In the genomic region with DNA sequence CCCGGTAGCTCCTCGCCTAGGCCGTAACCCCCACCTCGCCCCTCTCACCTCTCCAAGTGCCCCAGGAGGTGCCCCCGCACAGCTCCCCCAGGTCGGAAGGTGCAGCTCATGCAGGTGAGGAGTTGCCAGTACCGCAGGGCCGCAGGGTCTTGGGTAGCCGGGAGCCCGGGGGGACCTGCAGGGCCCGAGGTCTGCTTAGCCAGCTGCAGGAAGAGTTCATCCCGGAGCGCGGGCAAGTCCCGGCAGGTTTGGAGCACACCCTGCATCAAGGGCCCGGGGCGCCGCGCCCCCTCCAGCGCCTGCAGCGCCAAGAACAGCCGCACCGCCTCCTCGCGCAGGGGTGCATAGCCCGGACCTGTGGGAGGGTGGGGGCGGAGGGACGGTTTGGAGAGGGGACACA, we compare ENCODE assay signal across 15 cellular contexts. TPM values are rescaled to one million over a fixed set of nuclear protein-coding genes. Genes with fewer than 3 reads are reported as not detected.
DNase-seq lines count a peak whose midpoint lies in the region; ATAC-seq, FAIRE-seq and TF ChIP-seq lines count a peak whose summit lies in the region.
"Had no signal": no experiment of that assay in that cellular context is flagged by ENCODE, and none has a peak within 500 bp of the region (broad histone marks: within the 10 kb centered on the region; RNA-seq: fewer than 3 reads in every experiment).

No MANE protein-coding gene starts in this region.

- ATAC-seq in HepG2 = no peak
- no peak for ATAC-seq in right lobe of liver
- ATAC-seq in activated T-helper 17 cell treated with anti-CD3 and anti-CD28 coated beads, Interleukin-2, amount 50 U/mL, for 72 hours (replicated peaks) = no peak
- no peak for ATAC-seq in HG02642 (IDR thresholded peaks at IDR 0.05; ENCODE audit: poor library complexity, unreplicated experiment)
- ATAC-seq: activated T-cell treated with anti-CD3 and anti-CD28 coated beads, Interleukin-2, amount 50 U/mL, for 4 hours; left lobe of liver had no signal

- H3K27me3 ChIP-seq in HepG2 (ENCODE audit: control insufficient read depth in 1 of 2, insufficient read depth in 2 of 2, low read length in 2 of 2) (no peaks in the 10 kb centered on the region), right lobe of liver (no peaks in the 10 kb centered on the region), uterus (no peaks in the 10 kb centered on the region)

- no peak overlapping the region for H3K27ac ChIP-seq in HepG2 (ENCODE audit: extremely low read length, insufficient read depth, low read length)
- no peak overlapping the region for H3K27ac ChIP-seq in right lobe of liver
- peak overlapping the region; percentile 89 to 92 for H3K27ac ChIP-seq in uterus

- no peak overlapping the region for H3K9ac ChIP-seq in HepG2 (ENCODE audit: insufficient read depth, low read depth, low read length)

- no peak overlapping the region for H3K27ac Mint-ChIP-seq in activated T-helper 17 cell treated with anti-CD3 and anti-CD28 coated beads, Interleukin-2, amount 50 U/mL, for 72 hours

- no peak for TF ChIP-seq RAD21 in HepG2 (CRISPR knock-in tag; IDR thresholded peaks at IDR 0.05)

- H3K4me3 ChIP-seq in HepG2 (replicated peaks in 1 of 3; ENCODE audit: insufficient read depth in 1 of 3, low read depth in 2 of 3, low read length in 3 of 3) (no peak overlapping the region), right lobe of liver (no peak overlapping the region), iPS-18c (ENCODE audit: insufficient read depth, low read depth, low read length) (peak overlapping the region; percentile 46), uterus (no peak overlapping the region)

- peak overlapping the region; percentile 43 for H3K4me3 Mint-ChIP-seq in activated T-helper 17 cell treated with anti-CD3 and anti-CD28 coated beads, Interleukin-2, amount 50 U/mL, for 72 hours

- no peak for DNase-seq in HepG2 (ENCODE audit: low spot score)
- DNase-seq in right lobe of liver = no peak
- peak in 1 of 2 donors; percentile 21 for DNase-seq in uterus
- no peak for DNase-seq in DMS53 treated with DMSO at 0.1 percent for 48 hours (lab: John Stamatoyannopoulos, UW; ENCODE audit: unreplicated experiment)
- DNase-seq in NCI-H1092 (lab: John Stamatoyannopoulos, UW) = no peak
- DNase-seq: activated CD4-positive, alpha-beta T cell treated with anti-CD3 and anti-CD28 coated beads, Interleukin-2, amount 50 U/mL, for 4 hours; activated T-cell treated with anti-CD3 and anti-CD28 coated beads, Interleukin-2, amount 50 U/mL, for 4 hours; CD4-positive, alpha-beta memory T cell; head of caudate nucleus had no signal

- intact Hi-C loops in HepG2 (cut with micrococcal nuclease; ENCODE audit: unreplicated experiment) (no loop called here), right lobe of liver (cut with DNase I) (no loop called here), uterus (cut with DNase I; ENCODE audit: low total_unique reads) (loop anchor here (10.0 kb wide), 1 partner anchor 97 kb away; a partner anchor contains a TSS)

- no peaks in the 10 kb centered on the region for H3K9me3 Mint-ChIP-seq in activated T-helper 17 cell treated with anti-CD3 and anti-CD28 coated beads, Interleukin-2, amount 50 U/mL, for 72 hours
- H3K9me3 Mint-ChIP-seq: activated T-cell treated with anti-CD3 and anti-CD28 coated beads, Interleukin-2, amount 50 U/mL, for 4 hours; CD4-positive, alpha-beta memory T cell had no signal

- peaks cover 4% of the 10 kb centered on the region for H3K4me1 Mint-ChIP-seq in activated T-helper 17 cell treated with anti-CD3 and anti-CD28 coated beads, Interleukin-2, amount 50 U/mL, for 72 hours

- H3K79me2 ChIP-seq in HepG2 (ENCODE audit: insufficient read depth, low read length) = peaks cover 22% of the 10 kb centered on the region

- POLR2A ChIA-PET in HepG2 (lab: Yijun Ruan, JAX) = no interaction called here

- TF ChIP-seq EP300 in HepG2 (IDR thresholded peaks at IDR 0.05; ENCODE audit: low read depth in 2 of 2, low read length in 2 of 2) (no peak), HepG2 (CRISPR knock-in tag; IDR thresholded peaks at IDR 0.05; ENCODE audit: borderline replicate concordance) (no peak)

- no peak overlapping the region for H3K4me2 ChIP-seq in HepG2 (ENCODE audit: low read depth, low read length)

- in situ Hi-C loops in HepG2 (cut with HindIII; ENCODE audit: extremely low pct_ligation_motif_present, low pct_unique_long_range_greater_than_20kb) = no loop called here

- no TSS peak for BruUV-seq in HepG2 (replicated peaks; lab: Mats Ljungman, UMichigan)

- FAIRE-seq in HepG2 (lab: Jason Lieb, UNC) = no peak
- FAIRE-seq: endothelial cell of umbilical vein, G401.6 had no signal

- H3K4me1 ChIP-seq in HepG2 (ENCODE audit: insufficient read depth, low read length) (peaks cover 35% of the 10 kb centered on the region), right lobe of liver (peaks cover 0 to 38% (median 12%) of the 10 kb centered on the region in 4 donors), uterus (peaks cover 0 to 29% of the 10 kb centered on the region in 2 donors)

- WGBS in HepG2 (ENCODE audit: low lambda C conversion rate) = 98% methylated on average over 28 of the region's 28 CpGs
- 89% methylated on average over 16 of the region's 28 CpGs for WGBS in right lobe of liver (ENCODE audit: insufficient coverage, low coverage, low lambda C conversion rate, missing lambda C conversion rate)

- H4K20me1 ChIP-seq in HepG2 (ENCODE audit: insufficient read depth, low read length) = no peaks in the 10 kb centered on the region; the same call in 1 of the 2 replicates

- no peak for TF ChIP-seq POLR2A in HepG2 (IDR thresholded peaks at IDR 0.05; ENCODE audit: insufficient read depth in 1 of 2, low read depth in 2 of 2, low read length in 2 of 2)
- TF ChIP-seq POLR2A in right lobe of liver (IDR thresholded peaks at IDR 0.05) = no peak
- no peak for TF ChIP-seq POLR2A in uterus (IDR thresholded peaks at IDR 0.05)

- peaks cover under 1% of the 10 kb centered on the region for H3K36me3 Mint-ChIP-seq in activated T-helper 17 cell treated with anti-CD3 and anti-CD28 coated beads, Interleukin-2, amount 50 U/mL, for 72 hours (ENCODE audit: low read depth)

- CTCF ChIA-PET in HepG2 (lab: Yijun Ruan, JAX; ENCODE audit: low intra/inter-chr PET ratio, low total read pairs) = no interaction called here

- no peak overlapping the region for H2AFZ ChIP-seq in HepG2 (ENCODE audit: low read length)

- H3K36me3 ChIP-seq in HepG2 (replicated peaks in 1 of 2; ENCODE audit: control insufficient read depth in 1 of 2, insufficient read depth in 2 of 2, low read length in 2 of 2) = peaks cover 11 to 52% of the 10 kb centered on the region in 2 experiments
- H3K36me3 ChIP-seq in right lobe of liver = peaks cover 0 to 40% (median 14%) of the 10 kb centered on the region in 4 donors
- H3K36me3 ChIP-seq in uterus = no peaks in the 10 kb centered on the region

- H3K27me3 Mint-ChIP-seq in activated T-helper 17 cell treated with anti-CD3 and anti-CD28 coated beads, Interleukin-2, amount 50 U/mL, for 72 hours = peaks cover 18% of the 10 kb centered on the region

- H3K9me3 ChIP-seq in HepG2 (ENCODE audit: low read length) (no peaks in the 10 kb centered on the region), right lobe of liver (no peaks in the 10 kb centered on the region), iPS-18c (ENCODE audit: control insufficient read depth, insufficient read depth, low read length) (no peaks in the 10 kb centered on the region), uterus (no peaks in the 10 kb centered on the region)

- TF ChIP-seq CTCF in HepG2 (CRISPR knock-in tag; IDR thresholded peaks at IDR 0.05) = no peak
- TF ChIP-seq CTCF in right lobe of liver (IDR thresholded peaks at IDR 0.05) = no peak
- TF ChIP-seq CTCF in uterus (IDR thresholded peaks at IDR 0.05) = no peak

RNA-seq across cellular contexts. Expression of a gene that starts 4.8 kb away (rescaled TPM):
- total RNA-seq in HepG2 (2016; rRNA removed; fragmentation: Illumina TruSeq; extraction: Trizol) (9.3 and 19.9 TPM in 2 replicates), right lobe of liver (10 to 100 TPM in 5 of 6 experiments, 1 to 10 TPM in 1; 8.1 to 23.7 (median 11.2) TPM), uterus (100 to 1,000 TPM in 1 of 4 donors, 10 to 100 TPM in 1, 1 to 10 TPM in 2; 2.9 to 102 (median 19.2) TPM)
- total RNA-seq in HepG2 (2016; cell fraction: cytosol; rRNA removed; fragmentation: Illumina TruSeq; extraction: Trizol; ENCODE audit: low read depth) = 2.9 and 5.1 TPM in 2 replicates
- 10.2 and 18.9 TPM in 2 replicates for total RNA-seq in HepG2 (2016; cell fraction: insoluble cytoplasmic fraction; rRNA removed; fragmentation: Illumina TruSeq; extraction: Trizol)
- 8.9 and 10.3 TPM in 2 replicates for total RNA-seq in HepG2 (2016; cell fraction: membrane; rRNA removed; fragmentation: Illumina TruSeq; extraction: Trizol)
- 10.2 and 14.4 TPM in 2 replicates for total RNA-seq in HepG2 (2016; cell fraction: nucleus; rRNA removed; fragmentation: Illumina TruSeq; extraction: Trizol)
- polyA plus RNA-seq in HepG2 (2011; rRNA removed) = 6.0 and 7.5 TPM in 2 replicates
- polyA plus RNA-seq in HepG2 (2011; cell fraction: cytosol; rRNA removed) = 3.4 and 6.4 TPM in 2 replicates
- 38.3 and 39.7 TPM in 2 replicates for polyA plus RNA-seq in HepG2 (2011; cell fraction: nucleus; rRNA removed)
- 7.4 and 10.5 TPM in 2 replicates for polyA plus RNA-seq in HepG2 (2012)
- polyA plus RNA-seq in HepG2 (2016; cell fraction: cytosol; fragmentation: Illumina TruSeq; extraction: Trizol; ENCODE audit: low read depth) = 2.3 and 2.4 TPM in 2 replicates
- 8.9 and 12.6 TPM in 2 replicates for polyA plus RNA-seq in HepG2 (2016; cell fraction: insoluble cytoplasmic fraction; fragmentation: Illumina TruSeq; extraction: Trizol; ENCODE audit: low read depth)
- 5.4 and 5.8 TPM in 2 replicates for polyA plus RNA-seq in HepG2 (2016; cell fraction: membrane; fragmentation: Illumina TruSeq; extraction: Trizol; ENCODE audit: low read depth)
- polyA plus RNA-seq in HepG2 (2016; cell fraction: nucleus; fragmentation: Illumina TruSeq; extraction: Trizol; ENCODE audit: insufficient read depth, low read depth) = 31.7 and 34.0 TPM in 2 replicates
- 7.4 and 8.5 TPM in 2 replicates for polyA minus RNA-seq in HepG2 (2011; rRNA and poly(A)+ RNA removed; ENCODE audit: low replicate concordance)
- polyA minus RNA-seq in HepG2 (2011; cell fraction: cytosol; rRNA and poly(A)+ RNA removed) = 5.2 and 7.6 TPM in 2 replicates
- 6.4 and 7.6 TPM in 2 replicates for polyA minus RNA-seq in HepG2 (2011; cell fraction: nucleus; rRNA and poly(A)+ RNA removed)
- total RNA-seq in activated T-helper 17 cell treated with anti-CD3 and anti-CD28 coated beads, Interleukin-2, amount 50 U/mL, for 72 hours = 1 to 10 TPM in 1 of 2 donors, under 1 TPM in 1; 0.61 to 1.5 TPM

RNA-seq across cellular contexts. Expression of a gene that starts 9.6 kb away (rescaled TPM):
- total RNA-seq in HepG2 (2016; rRNA removed; fragmentation: Illumina TruSeq; extraction: Trizol) = 0.20 and 0.29 TPM in 2 replicates
- total RNA-seq in HepG2 (2016; cell fraction: cytosol; rRNA removed; fragmentation: Illumina TruSeq; extraction: Trizol; ENCODE audit: low read depth) = 0.10 and 0.26 TPM in 2 replicates
- total RNA-seq in HepG2 (2016; cell fraction: insoluble cytoplasmic fraction; rRNA removed; fragmentation: Illumina TruSeq; extraction: Trizol) = 0.15 and 0.48 TPM in 2 replicates
- total RNA-seq in HepG2 (2016; cell fraction: membrane; rRNA removed; fragmentation: Illumina TruSeq; extraction: Trizol) = 0.24 and 0.37 TPM in 2 replicates
- total RNA-seq in HepG2 (2016; cell fraction: nucleus; rRNA removed; fragmentation: Illumina TruSeq; extraction: Trizol) = 0.38 and 0.47 TPM in 2 replicates
- polyA plus RNA-seq in HepG2 (2011; rRNA removed) = 0.54 and 0.63 TPM in 2 replicates
- polyA plus RNA-seq in HepG2 (2011; cell fraction: cytosol; rRNA removed) = 0.69 and 0.85 TPM in 2 replicates
- polyA plus RNA-seq in HepG2 (2011; cell fraction: nucleus; rRNA removed) = 6.7 and 9.2 TPM in 2 replicates
- 1.1 TPM in 2 replicates for polyA plus RNA-seq in HepG2 (2012)
- polyA plus RNA-seq in HepG2 (2016; cell fraction: cytosol; fragmentation: Illumina TruSeq; extraction: Trizol; ENCODE audit: low read depth) = 0.08 and 0.14 TPM in 2 replicates
- polyA plus RNA-seq in HepG2 (2016; cell fraction: insoluble cytoplasmic fraction; fragmentation: Illumina TruSeq; extraction: Trizol; ENCODE audit: low read depth) = 0.19 TPM in 1 of 2 replicates, not detected in the other
- 0.13 TPM in 1 of 2 replicates, not detected in the other for polyA plus RNA-seq in HepG2 (2016; cell fraction: membrane; fragmentation: Illumina TruSeq; extraction: Trizol; ENCODE audit: low read depth)
- 1.4 and 2.1 TPM in 2 replicates for polyA plus RNA-seq in HepG2 (2016; cell fraction: nucleus; fragmentation: Illumina TruSeq; extraction: Trizol; ENCODE audit: insufficient read depth, low read depth)
- 0.19 and 0.62 TPM in 2 replicates for polyA minus RNA-seq in HepG2 (2011; rRNA and poly(A)+ RNA removed; ENCODE audit: low replicate concordance)
- polyA minus RNA-seq in HepG2 (2011; cell fraction: cytosol; rRNA and poly(A)+ RNA removed) = 0.40 and 0.62 TPM in 2 replicates
- polyA minus RNA-seq in HepG2 (2011; cell fraction: nucleus; rRNA and poly(A)+ RNA removed) = 0.77 and 0.87 TPM in 2 replicates
- total RNA-seq in right lobe of liver = under 1 TPM in 3 of 6 experiments, not detected in 3; 0.21 to 0.34 (median 0.31) TPM
- total RNA-seq in activated T-helper 17 cell treated with anti-CD3 and anti-CD28 coated beads, Interleukin-2, amount 50 U/mL, for 72 hours = 1 to 10 TPM in 1 of 2 donors, under 1 TPM in 1; 0.82 to 1.1 TPM
- total RNA-seq in uterus = 10 to 100 TPM in 1 of 4 donors, 1 to 10 TPM in 1, under 1 TPM in 2; 0.26 to 17.9 (median 1.6) TPM

RNA-seq across cellular contexts. Expression of a gene that starts 10.3 kb away (rescaled TPM):
- total RNA-seq in HepG2 (2016; rRNA removed; fragmentation: Illumina TruSeq; extraction: Trizol) (1.2 and 4.5 TPM in 2 replicates), right lobe of liver (1 to 10 TPM in 1 of 6 experiments, under 1 TPM in 5; 0.42 to 1.8 (median 0.56) TPM), uterus (10 to 100 TPM in 3 of 4 donors, 1 to 10 TPM in 1; 1.5 to 61.5 (median 26.5) TPM)
- 1.7 TPM in 2 replicates for total RNA-seq in HepG2 (2016; cell fraction: cytosol; rRNA removed; fragmentation: Illumina TruSeq; extraction: Trizol; ENCODE audit: low read depth)
- total RNA-seq in HepG2 (2016; cell fraction: insoluble cytoplasmic fraction; rRNA removed; fragmentation: Illumina TruSeq; extraction: Trizol) = 1.4 and 4.9 TPM in 2 replicates
- 1.1 and 1.5 TPM in 2 replicates for total RNA-seq in HepG2 (2016; cell fraction: membrane; rRNA removed; fragmentation: Illumina TruSeq; extraction: Trizol)
- total RNA-seq in HepG2 (2016; cell fraction: nucleus; rRNA removed; fragmentation: Illumina TruSeq; extraction: Trizol) = 4.9 and 6.9 TPM in 2 replicates
- 7.7 and 10.7 TPM in 2 replicates for polyA plus RNA-seq in HepG2 (2011; rRNA removed)
- 4.1 and 4.4 TPM in 2 replicates for polyA plus RNA-seq in HepG2 (2011; cell fraction: cytosol; rRNA removed)
- polyA plus RNA-seq in HepG2 (2011; cell fraction: nucleus; rRNA removed) = 62.6 and 69.7 TPM in 2 replicates
- polyA plus RNA-seq in HepG2 (2012) = 9.2 and 13.1 TPM in 2 replicates
- 0.15 and 0.23 TPM in 2 replicates for polyA plus RNA-seq in HepG2 (2016; cell fraction: cytosol; fragmentation: Illumina TruSeq; extraction: Trizol; ENCODE audit: low read depth)
- polyA plus RNA-seq in HepG2 (2016; cell fraction: insoluble cytoplasmic fraction; fragmentation: Illumina TruSeq; extraction: Trizol; ENCODE audit: low read depth) = 1.1 and 1.6 TPM in 2 replicates
- polyA plus RNA-seq in HepG2 (2016; cell fraction: membrane; fragmentation: Illumina TruSeq; extraction: Trizol; ENCODE audit: low read depth) = 0.47 and 0.51 TPM in 2 replicates
- polyA plus RNA-seq in HepG2 (2016; cell fraction: nucleus; fragmentation: Illumina TruSeq; extraction: Trizol; ENCODE audit: insufficient read depth, low read depth) = 19.8 and 23.5 TPM in 2 replicates
- 2.2 and 13.9 TPM in 2 replicates for polyA minus RNA-seq in HepG2 (2011; rRNA and poly(A)+ RNA removed; ENCODE audit: low replicate concordance)
- 8.8 TPM in 2 replicates for polyA minus RNA-seq in HepG2 (2011; cell fraction: cytosol; rRNA and poly(A)+ RNA removed)
- polyA minus RNA-seq in HepG2 (2011; cell fraction: nucleus; rRNA and poly(A)+ RNA removed) = 12.2 and 13.8 TPM in 2 replicates
- total RNA-seq in activated T-helper 17 cell treated with anti-CD3 and anti-CD28 coated beads, Interleukin-2, amount 50 U/mL, for 72 hours = 1 to 10 TPM in 1 of 2 donors, under 1 TPM in 1; 0.61 to 2.8 TPM

RNA-seq across cellular contexts. Expression of a gene that starts 13.0 kb away (rescaled TPM):
- total RNA-seq in HepG2 (2016; rRNA removed; fragmentation: Illumina TruSeq; extraction: Trizol) = 6.6 and 16.0 TPM in 2 replicates
- total RNA-seq in HepG2 (2016; cell fraction: cytosol; rRNA removed; fragmentation: Illumina TruSeq; extraction: Trizol; ENCODE audit: low read depth) = 6.2 and 7.8 TPM in 2 replicates
- 5.9 and 16.8 TPM in 2 replicates for total RNA-seq in HepG2 (2016; cell fraction: insoluble cytoplasmic fraction; rRNA removed; fragmentation: Illumina TruSeq; extraction: Trizol)
- 10.7 and 11.2 TPM in 2 replicates for total RNA-seq in HepG2 (2016; cell fraction: membrane; rRNA removed; fragmentation: Illumina TruSeq; extraction: Trizol)
- 22.8 and 25.9 TPM in 2 replicates for total RNA-seq in HepG2 (2016; cell fraction: nucleus; rRNA removed; fragmentation: Illumina TruSeq; extraction: Trizol)
- 42.3 and 48.3 TPM in 2 replicates for polyA plus RNA-seq in HepG2 (2011; rRNA removed)
- polyA plus RNA-seq in HepG2 (2011; cell fraction: cytosol; rRNA removed) = 26.1 and 26.6 TPM in 2 replicates
- 251 and 257 TPM in 2 replicates for polyA plus RNA-seq in HepG2 (2011; cell fraction: nucleus; rRNA removed)
- 33.9 and 38.4 TPM in 2 replicates for polyA plus RNA-seq in HepG2 (2012)
- 10.7 and 13.2 TPM in 2 replicates for polyA plus RNA-seq in HepG2 (2016; cell fraction: cytosol; fragmentation: Illumina TruSeq; extraction: Trizol; ENCODE audit: low read depth)
- polyA plus RNA-seq in HepG2 (2016; cell fraction: insoluble cytoplasmic fraction; fragmentation: Illumina TruSeq; extraction: Trizol; ENCODE audit: low read depth) = 13.2 and 18.2 TPM in 2 replicates
- polyA plus RNA-seq in HepG2 (2016; cell fraction: membrane; fragmentation: Illumina TruSeq; extraction: Trizol; ENCODE audit: low read depth) = 19.9 and 20.4 TPM in 2 replicates
- 85.4 and 93.9 TPM in 2 replicates for polyA plus RNA-seq in HepG2 (2016; cell fraction: nucleus; fragmentation: Illumina TruSeq; extraction: Trizol; ENCODE audit: insufficient read depth, low read depth)
- 4.8 and 24.0 TPM in 2 replicates for polyA minus RNA-seq in HepG2 (2011; rRNA and poly(A)+ RNA removed; ENCODE audit: low replicate concordance)
- polyA minus RNA-seq in HepG2 (2011; cell fraction: cytosol; rRNA and poly(A)+ RNA removed) = 8.4 and 8.6 TPM in 2 replicates
- polyA minus RNA-seq in HepG2 (2011; cell fraction: nucleus; rRNA and poly(A)+ RNA removed) = 41.6 and 47.0 TPM in 2 replicates
- total RNA-seq in right lobe of liver = 10 to 100 TPM in 1 of 6 experiments, 1 to 10 TPM in 5; 6.8 to 10.7 (median 7.5) TPM
- 10 to 100 TPM in 1 of 2 donors, 1 to 10 TPM in 1; 7.5 to 15.7 TPM for total RNA-seq in activated T-helper 17 cell treated with anti-CD3 and anti-CD28 coated beads, Interleukin-2, amount 50 U/mL, for 72 hours
- total RNA-seq in uterus = 10 to 100 TPM in 3 of 4 donors, 1 to 10 TPM in 1; 9.7 to 60.7 (median 27.6) TPM

Comparison
In these comparisons a context has a peak if more than half of its experiments do, and no peak if none do; other contexts are left out.
1. H3K27ac ChIP-seq: peak in uterus (2 of 2); none in HepG2 (single experiment) and right lobe of liver (0 of 3).